Comparison of ENCODE assay signal across 22 cellular contexts in genomic region chr15:35540885-35541284, GRCh38. TPM values are rescaled to one million over a fixed set of nuclear protein-coding genes. Genes with fewer than 3 reads are reported as not detected.
DNase-seq lines count a peak whose midpoint lies in the region; ATAC-seq lines count a peak whose summit lies in the region.
"Had no signal": no experiment of that assay in that cellular context is flagged by ENCODE, and none has a peak within 500 bp of the region (broad histone marks: within the 10 kb centered on the region; RNA-seq: fewer than 3 reads in every experiment).

No MANE protein-coding gene starts in this region.

- H3K9me3 ChIP-seq in mesenchymal stem cell (ENCODE audit: control insufficient read depth, low read length): no peaks in the 10 kb centered on the region
- no peaks in the 10 kb centered on the region for H3K9me3 ChIP-seq in effector memory CD4-positive, alpha-beta T cell (ENCODE audit: control insufficient read depth, low read length)
- H3K9me3 ChIP-seq: heart left ventricle, uterus had no signal

- H3K9me3 Mint-ChIP-seq in activated T-helper 17 cell treated with anti-CD3 and anti-CD28 coated beads, Interleukin-2, amount 50 U/mL, for 72 hours: no peaks in the 10 kb centered on the region
- H3K9me3 Mint-ChIP-seq: activated naive CD4-positive, alpha-beta T cell treated with anti-CD3 and anti-CD28 coated beads for 36 hours; dendritic cell treated with granulocyte-macrophage colony-stimulating factor and Interleukin-4, amounts not matched to agents 40 ng/mL and 50 ng/mL, for 4 days; naive B cell; T-cell had no signal

- no peaks in the 10 kb centered on the region for H3K27me3 ChIP-seq in mesenchymal stem cell (ENCODE audit: control insufficient read depth in 1 of 2, insufficient read depth in 1 of 2, low read length in 2 of 2)
- H3K27me3 ChIP-seq in effector memory CD4-positive, alpha-beta T cell (replicated peaks; ENCODE audit: control insufficient read depth, insufficient read depth, low read length, poor library complexity, severe bottlenecking): no peaks in the 10 kb centered on the region
- H3K27me3 ChIP-seq: heart left ventricle, uterus had no signal

- no peak overlapping the region for H3K18ac ChIP-seq in mesenchymal stem cell (ENCODE audit: low read depth in 1 of 2, low read length in 2 of 2)

- WGBS in mesenchymal stem cell: 26% methylated on average over 1 of the region's 1 CpG

- no peak overlapping the region for H2BK12ac ChIP-seq in mesenchymal stem cell (ENCODE audit: low read length in 2 of 2)

- H3K27ac Mint-ChIP-seq in activated T-helper 17 cell treated with anti-CD3 and anti-CD28 coated beads, Interleukin-2, amount 50 U/mL, for 72 hours: no peak overlapping the region
- H3K27ac Mint-ChIP-seq: activated naive CD4-positive, alpha-beta T cell treated with anti-CD3 and anti-CD28 coated beads for 36 hours; dendritic cell treated with granulocyte-macrophage colony-stimulating factor and Interleukin-4, amounts not matched to agents 40 ng/mL and 50 ng/mL, for 4 days; T-cell had no signal

- H4K8ac ChIP-seq in mesenchymal stem cell (ENCODE audit: low read length): no peak overlapping the region

- H3K4ac ChIP-seq in mesenchymal stem cell (ENCODE audit: low read depth in 1 of 2, low read length in 2 of 2): no peak overlapping the region

- H3K79me1 ChIP-seq in mesenchymal stem cell (replicated peaks; ENCODE audit: low read length, poor library complexity, severe bottlenecking): peaks cover 4% of the 10 kb centered on the region

- no peak overlapping the region for H3K4me3 Mint-ChIP-seq in activated T-helper 17 cell treated with anti-CD3 and anti-CD28 coated beads, Interleukin-2, amount 50 U/mL, for 72 hours
- H3K4me3 Mint-ChIP-seq: activated naive CD4-positive, alpha-beta T cell treated with anti-CD3 and anti-CD28 coated beads for 36 hours; dendritic cell treated with granulocyte-macrophage colony-stimulating factor and Interleukin-4, amounts not matched to agents 40 ng/mL and 50 ng/mL, for 4 days; naive B cell; T-cell had no signal

- no peak overlapping the region for H4K91ac ChIP-seq in mesenchymal stem cell (ENCODE audit: low read length)

- no peaks in the 10 kb centered on the region for H3K4me1 ChIP-seq in mesenchymal stem cell (ENCODE audit: control insufficient read depth, insufficient read depth, low read depth, low read length)
- H3K4me1 ChIP-seq in effector memory CD4-positive, alpha-beta T cell (ENCODE audit: control insufficient read depth, insufficient read depth, low read length, poor library complexity, severe bottlenecking): no peaks in the 10 kb centered on the region

- H3K14ac ChIP-seq in mesenchymal stem cell (ENCODE audit: low read length in 2 of 2): no peak overlapping the region

- DNase-seq in AG20443 (ENCODE audit: low spot score) (peak; percentile 18), M059J (ENCODE audit: low read depth) (peak; percentile 50), dedifferentiated amniotic fluid mesenchymal stem cell (ENCODE audit: extremely low spot score) (peak; percentile 67), mesenchymal stem cell (peak; percentile 39), DMS 273 treated with DMSO at 0.1 percent for 48 hours (lab: John Stamatoyannopoulos, UW) (no peak), NCI-H1105 treated with DMSO at 0.1 percent for 48 hours (lab: John Stamatoyannopoulos, UW) (no peak)
- DNase-seq in effector memory CD4-positive, alpha-beta T cell: no peak
- DNase-seq: activated naive CD4-positive, alpha-beta T cell treated with anti-CD3 and anti-CD28 coated beads for 36 hours; AML-193; COR-L47; heart left ventricle; naive B cell; NCI-H2029 treated with DMSO at 0.1 percent for 48 hours; NCI-H446 treated with DMSO at 0.1 percent for 48 hours; NK-92 treated with Interleukin-12 subunit alpha and Interleukin-12 subunit beta, amount 100 ng/mL, for 24 hours; small intestine; stimulated activated CD4-positive, alpha-beta T cell treated with anti-CD3 and anti-CD28 coated beads, Interleukin-4, amount 100 ng/mL, for 24 hours; T-cell; uterus had no signal

- H2BK15ac ChIP-seq in mesenchymal stem cell (ENCODE audit: low read depth, poor library complexity, severe bottlenecking): no peak overlapping the region

- no peaks in the 10 kb centered on the region for H3K27me3 Mint-ChIP-seq in activated T-helper 17 cell treated with anti-CD3 and anti-CD28 coated beads, Interleukin-2, amount 50 U/mL, for 72 hours
- H3K27me3 Mint-ChIP-seq: dendritic cell treated with granulocyte-macrophage colony-stimulating factor and Interleukin-4, amounts not matched to agents 40 ng/mL and 50 ng/mL, for 4 days; naive B cell; T-cell had no signal

- no peak overlapping the region for H3K4me3 ChIP-seq in mesenchymal stem cell (ENCODE audit: insufficient read depth in 1 of 2, low read depth in 1 of 2, low read length in 2 of 2)
- no peak overlapping the region for H3K4me3 ChIP-seq in effector memory CD4-positive, alpha-beta T cell (ENCODE audit: insufficient read depth, low read depth, low read length, poor library complexity, severe bottlenecking)
- H3K4me3 ChIP-seq: heart left ventricle, uterus had no signal

- peaks cover 9% of the 10 kb centered on the region for H3K4me1 Mint-ChIP-seq in activated T-helper 17 cell treated with anti-CD3 and anti-CD28 coated beads, Interleukin-2, amount 50 U/mL, for 72 hours

- H2AK5ac ChIP-seq in mesenchymal stem cell (ENCODE audit: low read length, severe bottlenecking): no peak overlapping the region

- H2BK120ac ChIP-seq in mesenchymal stem cell (ENCODE audit: low read depth, low read length): no peak overlapping the region

- peaks cover 0 to 17% of the 10 kb centered on the region in 2 experiments for H3K36me3 ChIP-seq in mesenchymal stem cell (ENCODE audit: control insufficient read depth in 1 of 2, insufficient read depth in 2 of 2, low read depth in 1 of 2, low read length in 2 of 2)
- peaks cover 3% of the 10 kb centered on the region for H3K36me3 ChIP-seq in effector memory CD4-positive, alpha-beta T cell (ENCODE audit: control insufficient read depth, insufficient read depth, low read length)
- H3K36me3 ChIP-seq: uterus had no signal

- H3K23ac ChIP-seq in mesenchymal stem cell (ENCODE audit: low read length in 2 of 2): no peak overlapping the region

- H3K27ac ChIP-seq in mesenchymal stem cell (ENCODE audit: low read length, poor library complexity, severe bottlenecking): no peak overlapping the region
- no peak overlapping the region for H3K27ac ChIP-seq in effector memory CD4-positive, alpha-beta T cell (ENCODE audit: insufficient read depth, low read length, poor library complexity, severe bottlenecking)
- H3K27ac ChIP-seq: epithelial cell of prostate, heart left ventricle had no signal

- no peaks in the 10 kb centered on the region for H3K36me3 Mint-ChIP-seq in activated T-helper 17 cell treated with anti-CD3 and anti-CD28 coated beads, Interleukin-2, amount 50 U/mL, for 72 hours (ENCODE audit: low read depth)

- no peak overlapping the region for H3K4me2 ChIP-seq in mesenchymal stem cell (ENCODE audit: low read length, poor library complexity, severe bottlenecking)

- H2BK5ac ChIP-seq in mesenchymal stem cell (ENCODE audit: low read depth, low read length, poor library complexity, severe bottlenecking): no peak overlapping the region

- no peak overlapping the region for H2AFZ ChIP-seq in mesenchymal stem cell (ENCODE audit: low read depth, low read length)

- peak overlapping the region; percentile 65 for H3K9ac ChIP-seq in mesenchymal stem cell (ENCODE audit: low read length)

- ATAC-seq in activated T-helper 17 cell treated with anti-CD3 and anti-CD28 coated beads, Interleukin-2, amount 50 U/mL, for 72 hours (replicated peaks): no peak
- ATAC-seq: heart left ventricle, T-cell had no signal

RNA-seq across cellular contexts. Expression of gene DPH6, which starts 5.1 kb away (rescaled TPM):
- total RNA-seq in M059J (2014; rRNA removed; shearing (Covaris generic)): 9.7 and 14.3 TPM in 2 replicates
- 2.7 TPM for polyA plus RNA-seq in mesenchymal stem cell (2013, experiment 1 of 2)
- polyA plus RNA-seq in mesenchymal stem cell (2013, experiment 2 of 2): 3.2 TPM
- total RNA-seq in activated T-helper 17 cell treated with anti-CD3 and anti-CD28 coated beads, Interleukin-2, amount 50 U/mL, for 72 hours: 1 to 10 TPM; 3.9 to 9.9 TPM

Comparison
In these comparisons a context has a peak if more than half of its experiments do, and no peak if none do; other contexts are left out.
1. DNase-seq: peak in AG20443 (single experiment), M059J (single experiment), dedifferentiated amniotic fluid mesenchymal stem cell (single experiment) and mesenchymal stem cell (single experiment); none in effector memory CD4-positive, alpha-beta T cell (0 of 3), DMS 273 treated with DMSO at 0.1 percent for 48 hours (single experiment) and NCI-H1105 treated with DMSO at 0.1 percent for 48 hours (single experiment).